ENCODE assay signal across 8 cellular contexts in genomic region chr3:61371123-61371522, GRCh38.
DNase-seq lines count a peak whose midpoint lies in the region; ATAC-seq, FAIRE-seq and TF ChIP-seq lines count a peak whose summit lies in the region.

No MANE protein-coding gene starts in this region.

- H3K27ac ChIP-seq in VCaP (no peak overlapping the region), pancreas (no peak overlapping the region)

- CTCF ChIA-PET in activated CD4-positive, alpha-beta memory T cell treated with anti-CD3 and anti-CD28 coated beads for 36 hours (lab: Charles Lee) = interaction anchor here (0.7 to 1.8 kb wide), 2 partner anchors 11 to 73 kb away, joined by 3 to 13 read pairs; no protein-coding TSS in a partner anchor
- CTCF ChIA-PET in activated CD4-positive, alpha-beta memory T cell treated with anti-CD3 and anti-CD28 coated beads, Interleukin-2, amount 10 ng/mL, durations not matched to agents 7 days and 5 days (lab: Charles Lee) = no interaction called here

- no peaks in the 10 kb centered on the region for H3K9me3 Mint-ChIP-seq in activated CD4-positive, alpha-beta memory T cell treated with anti-CD3 and anti-CD28 coated beads for 36 hours
- no peaks in the 10 kb centered on the region for H3K9me3 Mint-ChIP-seq in activated CD4-positive, alpha-beta memory T cell treated with anti-CD3 and anti-CD28 coated beads, Interleukin-2, amount 10 ng/mL, durations not matched to agents 7 days and 5 days
- H3K9me3 Mint-ChIP-seq in mesothelial cell of epicardium = no peaks in the 10 kb centered on the region

- intact Hi-C loops in activated CD4-positive, alpha-beta memory T cell treated with anti-CD3 and anti-CD28 coated beads for 36 hours (cut with micrococcal nuclease) = no loop called here
- intact Hi-C loops in pancreas (cut with DNase I) = no loop called here

- TF ChIP-seq CTCF in VCaP (conservative IDR thresholded peaks at IDR 0.05) (peak; percentile 74), mesothelial cell of epicardium (IDR thresholded peaks at IDR 0.05; ENCODE audit: unreplicated experiment) (peak; percentile 68), pancreas (IDR thresholded peaks at IDR 0.05) (peak in 2 of 4 donors; percentile 10 to 29)

- peaks cover 3% of the 10 kb centered on the region for H3K27me3 Mint-ChIP-seq in activated CD4-positive, alpha-beta memory T cell treated with anti-CD3 and anti-CD28 coated beads for 36 hours
- no peaks in the 10 kb centered on the region for H3K27me3 Mint-ChIP-seq in activated CD4-positive, alpha-beta memory T cell treated with anti-CD3 and anti-CD28 coated beads, Interleukin-2, amount 10 ng/mL, durations not matched to agents 7 days and 5 days
- H3K27me3 Mint-ChIP-seq in mesothelial cell of epicardium (ENCODE audit: low read depth) = peaks cover 3% of the 10 kb centered on the region

- DNase-seq in activated CD4-positive, alpha-beta memory T cell treated with anti-CD3 and anti-CD28 coated beads for 36 hours = peak; percentile 24
- no peak for DNase-seq in activated CD4-positive, alpha-beta memory T cell treated with anti-CD3 and anti-CD28 coated beads, Interleukin-2, amount 10 ng/mL, durations not matched to agents 7 days and 5 days
- DNase-seq in mesothelial cell of epicardium (ENCODE audit: low spot score in 2 of 2, unreplicated experiment in 2 of 2) (no peak), NCI-H2171 treated with DMSO at 0.1 percent for 48 hours (lab: John Stamatoyannopoulos, UW) (no peak), pancreas (no peak), GOT3 (lab: John Stamatoyannopoulos, UW) (no peak)

- no peak overlapping the region for H3K4me3 ChIP-seq in pancreas

- H3K27ac Mint-ChIP-seq in activated CD4-positive, alpha-beta memory T cell treated with anti-CD3 and anti-CD28 coated beads for 36 hours = no peak overlapping the region
- H3K27ac Mint-ChIP-seq in activated CD4-positive, alpha-beta memory T cell treated with anti-CD3 and anti-CD28 coated beads, Interleukin-2, amount 10 ng/mL, durations not matched to agents 7 days and 5 days = no peak overlapping the region
- no peak overlapping the region for H3K27ac Mint-ChIP-seq in mesothelial cell of epicardium

- H3K4me1 Mint-ChIP-seq in activated CD4-positive, alpha-beta memory T cell treated with anti-CD3 and anti-CD28 coated beads for 36 hours (ENCODE audit: low read depth) = no peaks in the 10 kb centered on the region
- H3K4me1 Mint-ChIP-seq in activated CD4-positive, alpha-beta memory T cell treated with anti-CD3 and anti-CD28 coated beads, Interleukin-2, amount 10 ng/mL, durations not matched to agents 7 days and 5 days = no peaks in the 10 kb centered on the region
- peaks cover 6% of the 10 kb centered on the region for H3K4me1 Mint-ChIP-seq in mesothelial cell of epicardium

- no peaks in the 10 kb centered on the region for H3K9me3 ChIP-seq in pancreas

- FAIRE-seq in pancreas (lab: Jason Lieb, UNC) = no peak

- H3K36me3 Mint-ChIP-seq in activated CD4-positive, alpha-beta memory T cell treated with anti-CD3 and anti-CD28 coated beads for 36 hours = no peaks in the 10 kb centered on the region
- H3K36me3 Mint-ChIP-seq in activated CD4-positive, alpha-beta memory T cell treated with anti-CD3 and anti-CD28 coated beads, Interleukin-2, amount 10 ng/mL, durations not matched to agents 7 days and 5 days (ENCODE audit: low read depth) = no peaks in the 10 kb centered on the region
- no peaks in the 10 kb centered on the region for H3K36me3 Mint-ChIP-seq in mesothelial cell of epicardium

- no peaks in the 10 kb centered on the region for H3K27me3 ChIP-seq in pancreas

- no peak overlapping the region for H3K4me3 Mint-ChIP-seq in activated CD4-positive, alpha-beta memory T cell treated with anti-CD3 and anti-CD28 coated beads for 36 hours
- H3K4me3 Mint-ChIP-seq in activated CD4-positive, alpha-beta memory T cell treated with anti-CD3 and anti-CD28 coated beads, Interleukin-2, amount 10 ng/mL, durations not matched to agents 7 days and 5 days = no peak overlapping the region
- H3K4me3 Mint-ChIP-seq in mesothelial cell of epicardium = no peak overlapping the region

- POLR2A ChIA-PET in activated CD4-positive, alpha-beta memory T cell treated with anti-CD3 and anti-CD28 coated beads for 36 hours (lab: Charles Lee) = no interaction called here
- POLR2A ChIA-PET in activated CD4-positive, alpha-beta memory T cell treated with anti-CD3 and anti-CD28 coated beads, Interleukin-2, amount 10 ng/mL, durations not matched to agents 7 days and 5 days (lab: Charles Lee) = no interaction called here

- ATAC-seq in HG03103 (IDR thresholded peaks at IDR 0.05; ENCODE audit: low read depth, unreplicated experiment) (peak; percentile 74), pancreas (no peak)

- no peaks in the 10 kb centered on the region for H3K4me1 ChIP-seq in pancreas

- no peaks in the 10 kb centered on the region for H3K36me3 ChIP-seq in pancreas

- 76 to 92% methylated on average over 1 of the region's 1 CpG for WGBS in pancreas, 2 donors
